ENCODE assay signal across 23 cellular contexts in the genomic region with DNA sequence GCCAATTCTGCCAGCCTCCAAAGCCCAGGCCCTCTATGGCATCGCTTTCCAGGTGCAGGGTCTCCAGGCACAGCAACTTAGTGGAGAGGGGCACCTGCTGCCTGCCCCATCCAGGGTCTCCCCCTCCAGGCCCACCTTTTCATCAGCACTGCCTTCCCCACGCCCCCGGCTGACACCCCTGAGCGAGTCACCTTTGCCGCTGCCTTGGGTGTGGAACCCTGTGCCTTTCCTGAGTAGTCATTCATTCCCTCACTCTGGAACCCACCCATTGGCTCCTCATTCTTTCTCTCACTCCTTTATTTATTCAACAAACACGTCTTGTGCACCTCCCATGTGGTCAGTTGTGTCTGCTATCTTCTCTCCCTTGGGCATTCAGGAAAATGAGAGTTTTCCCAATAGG. TPM values are rescaled to one million over a fixed set of nuclear protein-coding genes. Genes with fewer than 3 reads are reported as not detected.
DNase-seq lines count a peak whose midpoint lies in the region; ATAC-seq and TF ChIP-seq lines count a peak whose summit lies in the region.
"Had no signal": no experiment of that assay in that cellular context is flagged by ENCODE, and none has a peak within 500 bp of the region (broad histone marks: within the 10 kb centered on the region; RNA-seq: fewer than 3 reads in every experiment).

No MANE protein-coding gene starts in this region.

- POLR2A ChIA-PET in SK-N-SH (lab: Yijun Ruan, JAX), result no interaction called here

- H3K27me3 ChIP-seq in SK-N-SH (ENCODE audit: insufficient read depth), result no peaks in the 10 kb centered on the region
- no peaks in the 10 kb centered on the region for H3K27me3 ChIP-seq in SJSA1 (replicated peaks)
- H3K27me3 ChIP-seq: heart left ventricle, left lung had no signal

- TF ChIP-seq RAD21 in SK-N-SH (IDR thresholded peaks at IDR 0.05; ENCODE audit: low read length), result no peak

- H3K9me2 ChIP-seq in SK-N-SH, result no peaks in the 10 kb centered on the region

- DNase-seq in SK-N-SH (no peak), SJSA1 (ENCODE audit: low read depth in 1 of 2, low spot score in 2 of 2) (peak in 1 of 2 experiments; percentile 65), glutamatergic neuron (no peak), NCI-H2081 (lab: John Stamatoyannopoulos, UW) (no peak)
- no peak for DNase-seq in stimulated activated effector memory CD8-positive, alpha-beta T cell treated with anti-CD3 and anti-CD28 coated beads, Interleukin-12 subunit alpha, Interleukin-12 subunit beta, amount 100 ng/mL, for 72 hours (ENCODE audit: low spot score in 2 of 2)
- DNase-seq: activated B cell treated with CpG ODN at 0.5 μM for 24 hours; activated CD4-positive, alpha-beta memory T cell treated with anti-CD3 and anti-CD28 coated beads for 36 hours; activated naive CD4-positive, alpha-beta T cell treated with Interleukin-2 at 50 U/mL for 16 hours; Calu3; left lung; NCI-H1436; NCI-H2171 treated with DMSO at 0.1 percent for 48 hours; small intestine; stimulated activated CD4-positive, alpha-beta T cell treated with anti-CD3 and anti-CD28 coated beads, Interleukin-4, amount 100 ng/mL, for 1 hour had no signal

- no peak for TF ChIP-seq EP300 in SK-N-SH (IDR thresholded peaks at IDR 0.05; ENCODE audit: borderline replicate concordance in 1 of 2, low read depth in 1 of 2, low read length in 1 of 2)

- peaks cover 16% of the 10 kb centered on the region for H3K27me3 Mint-ChIP-seq in glutamatergic neuron (ENCODE audit: unreplicated experiment)
- H3K27me3 Mint-ChIP-seq: activated B cell treated with CpG ODN at 0.5 μM for 24 hours; activated CD4-positive, alpha-beta memory T cell treated with anti-CD3 and anti-CD28 coated beads for 36 hours; B cell had no signal

- H4K20me1 ChIP-seq in SK-N-SH (ENCODE audit: insufficient read depth), result no peaks in the 10 kb centered on the region

- H3K9me3 ChIP-seq in SK-N-SH (no peaks in the 10 kb centered on the region), SJSA1 (replicated peaks) (no peaks in the 10 kb centered on the region)
- H3K9me3 ChIP-seq: heart left ventricle, left lung, prostate gland had no signal

- no peak overlapping the region for H3K4me2 ChIP-seq in SK-N-SH

- peaks cover 42% of the 10 kb centered on the region for H3K4me1 Mint-ChIP-seq in glutamatergic neuron (ENCODE audit: low read depth, unreplicated experiment)
- peaks cover 9% of the 10 kb centered on the region for H3K4me1 Mint-ChIP-seq in stimulated activated effector memory CD8-positive, alpha-beta T cell treated with anti-CD3 and anti-CD28 coated beads, Interleukin-12 subunit alpha, Interleukin-12 subunit beta, amount 100 ng/mL, for 72 hours
- H3K4me1 Mint-ChIP-seq: activated B cell treated with CpG ODN at 0.5 μM for 24 hours, B cell had no signal

- H3K27ac ChIP-seq in SK-N-SH (ENCODE audit: low read depth in 2 of 2, low read length in 1 of 2), result peak overlapping the region in 1 of 2 experiments; percentile 94; a peak in 2 of 4 replicates
- peak overlapping the region; percentile 98 for H3K27ac ChIP-seq in SJSA1
- H3K27ac ChIP-seq: 22Rv1, prostate gland had no signal

- H3K4me1 ChIP-seq in SK-N-SH (ENCODE audit: control insufficient read depth in 1 of 2, insufficient read depth in 2 of 2, low read depth in 1 of 2, low read length in 1 of 2), result peaks cover 0 to 36% of the 10 kb centered on the region in 2 experiments; a peak in 2 of 4 replicates
- peaks cover 88% of the 10 kb centered on the region for H3K4me1 ChIP-seq in SJSA1 (replicated peaks)
- H3K4me1 ChIP-seq: left lung, prostate gland had no signal

- no peak overlapping the region for H3K4me3 Mint-ChIP-seq in glutamatergic neuron (ENCODE audit: unreplicated experiment)
- H3K4me3 Mint-ChIP-seq in stimulated activated effector memory CD8-positive, alpha-beta T cell treated with anti-CD3 and anti-CD28 coated beads, Interleukin-12 subunit alpha, Interleukin-12 subunit beta, amount 100 ng/mL, for 72 hours, result no peak overlapping the region
- H3K4me3 Mint-ChIP-seq: activated B cell treated with CpG ODN at 0.5 μM for 24 hours; activated CD4-positive, alpha-beta memory T cell treated with anti-CD3 and anti-CD28 coated beads for 36 hours; B cell; neural crest cell; T-helper 1 cell treated with Interleukin-12 subunit alpha and Interleukin-12 subunit beta and Interleukin-4 antibody, amounts not matched to agents 30 μg/mL and 1 μg/mL, for 36 hours had no signal

- no peak for TF ChIP-seq CTCF in SK-N-SH (IDR thresholded peaks at IDR 0.05)
- no peak for TF ChIP-seq CTCF in glutamatergic neuron (IDR thresholded peaks at IDR 0.05; ENCODE audit: partially characterized antibody, unreplicated experiment)

- H3K27ac Mint-ChIP-seq in glutamatergic neuron (ENCODE audit: unreplicated experiment), result peak overlapping the region; percentile 19
- peak overlapping the region; percentile 45 for H3K27ac Mint-ChIP-seq in stimulated activated effector memory CD8-positive, alpha-beta T cell treated with anti-CD3 and anti-CD28 coated beads, Interleukin-12 subunit alpha, Interleukin-12 subunit beta, amount 100 ng/mL, for 72 hours
- H3K27ac Mint-ChIP-seq: activated B cell treated with CpG ODN at 0.5 μM for 24 hours; activated CD4-positive, alpha-beta memory T cell treated with anti-CD3 and anti-CD28 coated beads for 36 hours; B cell; T-helper 1 cell treated with Interleukin-12 subunit alpha and Interleukin-12 subunit beta and Interleukin-4 antibody, amounts not matched to agents 30 μg/mL and 1 μg/mL, for 36 hours had no signal

- CTCF ChIA-PET in SK-N-SH (lab: Yijun Ruan, JAX), result interaction anchor here (1.1 to 2.1 kb wide), 3 partner anchors 11 to 228 kb away, joined by 3 to 11 read pairs (median 5); no protein-coding TSS in a partner anchor

- H2AFZ ChIP-seq in SK-N-SH (ENCODE audit: low read depth), result no peak overlapping the region

- H3K9ac ChIP-seq in SK-N-SH, result peak overlapping the region; percentile 70; the same call in 1 of the 2 replicates

- H3F3A ChIP-seq in SK-N-SH (replicated peaks; ENCODE audit: insufficient read depth), result peaks cover 38% of the 10 kb centered on the region

- H3K4me3 ChIP-seq in SK-N-SH (ENCODE audit: low read depth in 2 of 2, low read length in 1 of 2) (no peak overlapping the region), SJSA1 (no peak overlapping the region)
- H3K4me3 ChIP-seq: heart left ventricle, left lung, prostate gland had no signal

- peaks cover 5% of the 10 kb centered on the region; the same call in 1 of the 2 replicates for H3K79me2 ChIP-seq in SK-N-SH (ENCODE audit: insufficient read depth)

- H3K36me3 ChIP-seq in SK-N-SH (replicated peaks in 1 of 2; ENCODE audit: control insufficient read depth in 1 of 2, insufficient read depth in 2 of 2, low read length in 1 of 2), result peaks cover 0 to 4% of the 10 kb centered on the region in 2 experiments
- H3K36me3 ChIP-seq in SJSA1, result peaks cover 56% of the 10 kb centered on the region

- 92% methylated on average over 6 of the region's 6 CpGs for WGBS in SK-N-SH (ENCODE audit: low lambda C conversion rate)

- no peak for ATAC-seq in SK-N-SH treated with all-trans-retinoic acid at 6 μM for 48 hours
- ATAC-seq in stimulated activated effector memory CD8-positive, alpha-beta T cell treated with anti-CD3 and anti-CD28 coated beads, Interleukin-12 subunit alpha, Interleukin-12 subunit beta, amount 100 ng/mL, for 72 hours, result no peak
- no peak for ATAC-seq in GM21717 (IDR thresholded peaks at IDR 0.05; ENCODE audit: unreplicated experiment)
- ATAC-seq in GM21786 (IDR thresholded peaks at IDR 0.05; ENCODE audit: unreplicated experiment), result no peak
- ATAC-seq: heart left ventricle, left lung had no signal

- peaks cover 8% of the 10 kb centered on the region for H3K36me3 Mint-ChIP-seq in glutamatergic neuron (ENCODE audit: unreplicated experiment)
- H3K36me3 Mint-ChIP-seq in stimulated activated effector memory CD8-positive, alpha-beta T cell treated with anti-CD3 and anti-CD28 coated beads, Interleukin-12 subunit alpha, Interleukin-12 subunit beta, amount 100 ng/mL, for 72 hours, result peaks cover 23% of the 10 kb centered on the region

- H3K9me3 Mint-ChIP-seq in glutamatergic neuron (ENCODE audit: unreplicated experiment), result peaks cover 10% of the 10 kb centered on the region
- no peaks in the 10 kb centered on the region for H3K9me3 Mint-ChIP-seq in stimulated activated effector memory CD8-positive, alpha-beta T cell treated with anti-CD3 and anti-CD28 coated beads, Interleukin-12 subunit alpha, Interleukin-12 subunit beta, amount 100 ng/mL, for 72 hours
- H3K9me3 Mint-ChIP-seq: activated B cell treated with CpG ODN at 0.5 μM for 24 hours; activated CD4-positive, alpha-beta memory T cell treated with anti-CD3 and anti-CD28 coated beads for 36 hours; neural crest cell; T-helper 1 cell treated with Interleukin-12 subunit alpha and Interleukin-12 subunit beta and Interleukin-4 antibody, amounts not matched to agents 30 μg/mL and 1 μg/mL, for 36 hours had no signal

TF ChIP-seq in SK-N-SH, 30 proteins besides CTCF, POLR2A, EP300 and RAD21 (continues in another document):
- no peak for TF ChIP-seq YY1 (IDR thresholded peaks at IDR 0.05; ENCODE audit: low read depth)
- TF ChIP-seq TEAD4 (IDR thresholded peaks at IDR 0.05; ENCODE audit: borderline replicate concordance, insufficient read depth), result no peak
- no peak for TF ChIP-seq FOXJ3 (CRISPR knock-in tag; IDR thresholded peaks at IDR 0.05)
- no peak for TF ChIP-seq EZH2phosphoT487 (IDR thresholded peaks at IDR 0.05; ENCODE audit: borderline replicate concordance, low read depth)
- TF ChIP-seq SIN3A (IDR thresholded peaks at IDR 0.05; ENCODE audit: borderline replicate concordance, low read depth, low read length), result no peak
- TF ChIP-seq POLR2AphosphoS5 (IDR thresholded peaks at IDR 0.05; ENCODE audit: low read depth, low read length), result no peak

TF ChIP-seq in SK-N-SH treated with all-trans-retinoic acid at 6 μM for 48 hours, 23 proteins besides CTCF, POLR2A, EP300 and RAD21 (continues in another document):
- TF ChIP-seq PPARA (CRISPR knock-in tag; IDR thresholded peaks at IDR 0.05; ENCODE audit: borderline replicate concordance), result no peak

RNA-seq across cellular contexts. Expression of a gene that starts 14.5 kb away (rescaled TPM):
- 193 and 212 TPM in 2 replicates for polyA plus RNA-seq in SK-N-SH (2012; rRNA removed)
- polyA plus RNA-seq in SK-N-SH (2012; cell fraction: cytosol; rRNA removed), result 199 and 206 TPM in 2 replicates
- 86.4 and 89.6 TPM in 2 replicates for polyA plus RNA-seq in SK-N-SH (2012; cell fraction: nucleus; rRNA removed)
- total RNA-seq in SJSA1 (2014; rRNA removed; shearing (Covaris generic)), result 167 and 184 TPM in 2 replicates
- total RNA-seq in glutamatergic neuron (ENCODE audit: unreplicated experiment), result 50.6 TPM

RNA-seq across cellular contexts. Expression of a gene that starts 38.8 kb away (rescaled TPM):
- 215 and 243 TPM in 2 replicates for polyA plus RNA-seq in SK-N-SH (2012; rRNA removed)
- 278 and 338 TPM in 2 replicates for polyA plus RNA-seq in SK-N-SH (2012; cell fraction: cytosol; rRNA removed)
- polyA plus RNA-seq in SK-N-SH (2012; cell fraction: nucleus; rRNA removed), result 73.7 and 85.6 TPM in 2 replicates
- total RNA-seq in SJSA1 (2014; rRNA removed; shearing (Covaris generic)), result 286 and 291 TPM in 2 replicates
- total RNA-seq in glutamatergic neuron (ENCODE audit: unreplicated experiment), result 95.3 TPM
